In the genomic region with DNA sequence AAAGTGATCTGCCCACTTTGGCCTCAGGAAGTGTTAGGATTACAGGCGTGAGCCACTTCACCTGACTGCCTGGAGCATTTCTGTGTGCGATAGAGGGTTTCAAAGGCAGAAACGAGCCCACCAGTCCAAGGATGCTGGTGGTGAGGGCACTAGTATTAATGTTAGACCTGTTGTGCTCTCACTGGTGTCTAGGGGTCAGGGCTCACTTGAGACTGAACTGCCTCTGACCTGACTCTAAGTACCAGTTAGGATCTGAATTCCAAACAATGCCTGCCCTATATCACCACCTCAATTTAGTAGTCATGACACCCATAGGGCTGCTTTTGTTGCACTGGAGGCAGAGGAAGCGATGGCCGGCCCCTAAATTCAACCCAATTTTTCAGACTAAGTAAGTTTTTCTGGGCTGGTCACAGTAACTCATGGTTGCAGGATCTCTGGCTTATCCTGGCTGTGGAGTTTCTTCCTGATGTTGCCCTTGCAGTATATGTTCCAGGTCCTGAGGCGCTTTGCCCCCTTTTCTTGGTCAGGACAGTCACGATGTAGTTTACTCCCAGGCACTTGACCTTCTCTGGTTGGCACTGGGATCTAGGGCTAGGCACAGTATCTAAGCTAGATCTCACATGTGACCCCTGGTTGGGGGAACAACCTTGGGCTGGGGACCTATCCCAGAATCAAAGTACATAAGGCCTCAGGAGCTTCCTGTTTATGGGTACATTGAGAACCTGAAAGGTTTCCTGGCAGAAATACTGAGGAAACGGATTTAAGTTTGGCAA, we compare ENCODE assay signal across 15 cellular contexts. TPM values are rescaled to one million over a fixed set of nuclear protein-coding genes. Genes with fewer than 3 reads are reported as not detected.
A peak's percentile ranks its signal among the peaks of the same experiment; 100 is the strongest.
DNase-seq lines count a peak whose midpoint lies in the region; ATAC-seq and TF ChIP-seq lines count a peak whose summit lies in the region.
"Had no signal": no experiment of that assay in that cellular context is flagged by ENCODE, and none has a peak within 500 bp of the region (broad histone marks: within the 10 kb centered on the region; RNA-seq: fewer than 3 reads in every experiment).

No MANE protein-coding gene starts in this region.

- peaks cover 40% of the 10 kb centered on the region for H3K36me3 Mint-ChIP-seq in neural progenitor cell

- H3K4me3 ChIP-seq in HEK293 (ENCODE audit: low read depth, low read length) (no peak overlapping the region), neural progenitor cell (no peak overlapping the region)
- H3K4me3 ChIP-seq: A549 had no signal

- H3K9me3 ChIP-seq in HEK293 (ENCODE audit: control insufficient read depth, insufficient read depth, low read depth, low read length), result no peaks in the 10 kb centered on the region
- H3K9me3 ChIP-seq in neural progenitor cell (ENCODE audit: low read depth), result no peaks in the 10 kb centered on the region
- H3K9me3 ChIP-seq: A549, neutrophil had no signal

- ATAC-seq in HG02852 (IDR thresholded peaks at IDR 0.05; ENCODE audit: unreplicated experiment), result no peak

- peak; percentile 9 for DNase-seq in NCI-H748 (lab: John Stamatoyannopoulos, UW; ENCODE audit: unreplicated experiment)
- no peak for DNase-seq in NCI-H748 treated with DMSO at 0.1 percent for 48 hours (lab: John Stamatoyannopoulos, UW)
- no peak for DNase-seq in neural progenitor cell (ENCODE audit: low spot score)
- DNase-seq in NCI-H2196 (lab: John Stamatoyannopoulos, UW; ENCODE audit: unreplicated experiment), result no peak
- no peak for DNase-seq in NCI-H524 (lab: John Stamatoyannopoulos, UW)
- DNase-seq: activated T-cell treated with anti-CD3 and anti-CD28 coated beads for 4 hours; NCI-H187 treated with DMSO at 0.1 percent for 48 hours; stimulated activated naive CD4-positive, alpha-beta T cell treated with Interleukin-2 at 50 U/mL for 16 hours; T1000 had no signal

- no peaks in the 10 kb centered on the region for H3K4me1 ChIP-seq in HEK293 (ENCODE audit: control insufficient read depth, insufficient read depth, low read length)
- H3K4me1 ChIP-seq in neural progenitor cell, result no peaks in the 10 kb centered on the region
- H3K4me1 ChIP-seq: A549 had no signal

- H3K27ac ChIP-seq in HEK293 (ENCODE audit: extremely low read depth, low read depth, low read length) (no peak overlapping the region), cingulate gyrus (ENCODE audit: low read depth, low read length) (peak overlapping the region; percentile 56), neural progenitor cell (peak overlapping the region; percentile 75)
- H3K27ac ChIP-seq: A549 had no signal

- H3K9me3 Mint-ChIP-seq in neural progenitor cell, result no peaks in the 10 kb centered on the region
- H3K9me3 Mint-ChIP-seq: central memory CD8-positive, alpha-beta T cell had no signal

- TF ChIP-seq CTCF in HEK293 (tag by site-specific recombination; IDR thresholded peaks at IDR 0.05) (no peak), neural progenitor cell (IDR thresholded peaks at IDR 0.05) (no peak)

- H3K4me3 Mint-ChIP-seq in neural progenitor cell, result no peak overlapping the region
- H3K4me3 Mint-ChIP-seq: central memory CD8-positive, alpha-beta T cell had no signal

- H3K79me2 ChIP-seq in neural progenitor cell (ENCODE audit: low read depth), result peaks cover under 1% of the 10 kb centered on the region

- H4K20me1 ChIP-seq in neural progenitor cell (ENCODE audit: low read depth), result peaks cover 45% of the 10 kb centered on the region

- H3K36me3 ChIP-seq in HEK293 (ENCODE audit: control insufficient read depth in 2 of 2, insufficient read depth in 1 of 2, low read length in 2 of 2), result peaks cover 28 to 96% of the 10 kb centered on the region in 2 experiments
- H3K36me3 ChIP-seq in neural progenitor cell, result peaks cover 28% of the 10 kb centered on the region

- H3F3A ChIP-seq in neural progenitor cell (ENCODE audit: low read depth), result peaks cover 100% of the 10 kb centered on the region

- peak overlapping the region; percentile 21 for H3K27ac Mint-ChIP-seq in neural progenitor cell

- H3K4me1 Mint-ChIP-seq in neural progenitor cell, result no peaks in the 10 kb centered on the region
- H3K4me1 Mint-ChIP-seq: central memory CD8-positive, alpha-beta T cell had no signal

- POLR2A ChIA-PET in HEK293 (lab: Yijun Ruan, JAX), result no interaction called here

- H3K9ac ChIP-seq in neural progenitor cell, result no peak overlapping the region

- no peaks in the 10 kb centered on the region for H3K27me3 ChIP-seq in neural progenitor cell
- H3K27me3 ChIP-seq: neutrophil had no signal

- peaks cover 10% of the 10 kb centered on the region for H3K27me3 Mint-ChIP-seq in neural progenitor cell (ENCODE audit: insufficient read depth, low read depth)
- H3K27me3 Mint-ChIP-seq: central memory CD8-positive, alpha-beta T cell had no signal

- CTCF ChIA-PET in HEK293 (lab: Yijun Ruan, JAX), result no interaction called here

- H3K4me2 ChIP-seq in neural progenitor cell, result no peak overlapping the region
- H3K4me2 ChIP-seq: A549 had no signal

- no peak overlapping the region for H2AFZ ChIP-seq in neural progenitor cell (replicated peaks)

TF ChIP-seq in HEK293, 187 proteins besides CTCF, POLR2A, EP300 and RAD21:
- TF ChIP-seq SCRT2 (tag by site-specific recombination; IDR thresholded peaks at IDR 0.05) (0 out of 2 replicates have a peak, but pooled peaks have one; percentile 17), MEIS1 (CRISPR knock-in tag; IDR thresholded peaks at IDR 0.05; ENCODE audit: borderline replicate concordance) (no peak)

RNA-seq across cellular contexts. Expression of a gene that starts 4.5 kb away (rescaled TPM):
- 1.5 and 1.7 TPM in 2 replicates for total RNA-seq in neural progenitor cell (ENCODE audit: low replicate concordance)

RNA-seq across cellular contexts. Expression of a gene that starts 35.5 kb away (rescaled TPM):
- total RNA-seq in neural progenitor cell (ENCODE audit: low replicate concordance), result 337 and 436 TPM in 2 replicates
